In genomic region chr2:218008060-218009040, GRCh38 we compare ENCODE assay signal across 15 cellular contexts. TPM values are rescaled to one million over a fixed set of nuclear protein-coding genes. Genes with fewer than 3 reads are reported as not detected.
DNase-seq lines count a peak whose midpoint lies in the region; ATAC-seq and TF ChIP-seq lines count a peak whose summit lies in the region.
"Had no signal": no experiment of that assay in that cellular context is flagged by ENCODE, and none has a peak within 500 bp of the region (broad histone marks: within the 10 kb centered on the region; RNA-seq: fewer than 3 reads in every experiment).

No MANE protein-coding gene starts in this region.

- H3K36me3 ChIP-seq in breast epithelium (no peaks in the 10 kb centered on the region), mammary epithelial cell (ENCODE audit: insufficient read depth, low read length) (no peaks in the 10 kb centered on the region), uterus (no peaks in the 10 kb centered on the region), sigmoid colon (no peaks in the 10 kb centered on the region)
- H3K36me3 ChIP-seq in CD8-positive, alpha-beta memory T cell (ENCODE audit: insufficient read depth, low read length): no peaks in the 10 kb centered on the region

- no peak overlapping the region for H3K27ac Mint-ChIP-seq in CD8-positive, alpha-beta memory T cell
- H3K27ac Mint-ChIP-seq: activated naive CD8-positive, alpha-beta T cell treated with anti-CD3 and anti-CD28 coated beads, Interleukin-2, amount 10 ng/mL, durations not matched to agents 7 days and 5 days; stimulated activated naive CD8-positive, alpha-beta T cell treated with anti-CD3 and anti-CD28 coated beads, Interleukin-15, amount 100 ng/mL, for 72 hours had no signal

- no TSS peak for BruUV-seq in mammary epithelial cell (replicated peaks; lab: Mats Ljungman, UMichigan)

- peaks cover 31 to 56% of the 10 kb centered on the region in 2 donors for H3K27me3 Mint-ChIP-seq in CD8-positive, alpha-beta memory T cell

- dilution Hi-C loops in mammary epithelial cell (cut with HindIII; ENCODE audit: low sequenced_read_pairs): no loop called here

- TF ChIP-seq POLR2A in breast epithelium (IDR thresholded peaks at IDR 0.05) (no peak), uterus (IDR thresholded peaks at IDR 0.05) (no peak), sigmoid colon (IDR thresholded peaks at IDR 0.05) (no peak)

- no peaks in the 10 kb centered on the region for H4K20me1 ChIP-seq in mammary epithelial cell (ENCODE audit: insufficient read depth, low read length)

- H3K27ac ChIP-seq in breast epithelium (peak overlapping the region; percentile 52 to 62), mammary epithelial cell (ENCODE audit: insufficient read depth, low read depth, low read length) (no peak overlapping the region), uterus (peak overlapping the region; percentile 14 to 29), sigmoid colon (peak overlapping the region in 2 of 4 donors; percentile 17 to 45)
- no peak overlapping the region for H3K27ac ChIP-seq in CD8-positive, alpha-beta memory T cell (ENCODE audit: low read depth, low read length)

- POLR2A ChIA-PET in CD8-positive, alpha-beta memory T cell (lab: Charles Lee): no interaction called here

- peak; percentile 31 for ATAC-seq in SK-N-SH treated with all-trans-retinoic acid at 6 μM for 48 hours
- ATAC-seq: activated CD4-positive, CD25-positive, alpha-beta regulatory T cell treated with anti-CD3 and anti-CD28 coated beads, Interleukin-2, amount 50 U/mL, for 24 hours; stimulated activated naive CD8-positive, alpha-beta T cell treated with anti-CD3 and anti-CD28 coated beads, Interleukin-15, amount 100 ng/mL, for 72 hours had no signal

- H3K4me3 ChIP-seq in breast epithelium: peak overlapping the region in 1 of 3 donors; percentile 63
- H3K4me3 ChIP-seq in mammary epithelial cell (replicated peaks in 1 of 3; ENCODE audit: insufficient read depth in 1 of 3, low read depth in 2 of 3, low read length in 3 of 3): no peak overlapping the region
- no peak overlapping the region for H3K4me3 ChIP-seq in uterus
- no peak overlapping the region for H3K4me3 ChIP-seq in sigmoid colon
- no peak overlapping the region for H3K4me3 ChIP-seq in CD8-positive, alpha-beta memory T cell (ENCODE audit: low read length)

- no peak overlapping the region for H2AFZ ChIP-seq in mammary epithelial cell (ENCODE audit: low read depth, low read length)

- in situ Hi-C loops in mammary epithelial cell (cut with MboI; ENCODE audit: low sequenced_read_pairs in 2 of 2): no loop called here

- CTCF ChIA-PET in mammary epithelial cell (lab: Charles Lee; ENCODE audit: low non-redundant PET): interaction anchor here (0.6 kb wide), 1 partner anchor 122 kb away, joined by 4 read pairs; no protein-coding TSS in a partner anchor
- CTCF ChIA-PET in CD8-positive, alpha-beta memory T cell (lab: Charles Lee): interaction anchor here (0.7 to 1.6 kb wide), 2 partner anchors 10 to 295 kb away, joined by 3 to 4 read pairs; no protein-coding TSS in a partner anchor

- no peak overlapping the region for H3K4me2 ChIP-seq in mammary epithelial cell (ENCODE audit: insufficient read depth, low read depth, low read length)

- H3K9me3 ChIP-seq in breast epithelium: no peaks in the 10 kb centered on the region
- no peaks in the 10 kb centered on the region for H3K9me3 ChIP-seq in mammary epithelial cell (replicated peaks; ENCODE audit: insufficient read depth, low read length)
- no peaks in the 10 kb centered on the region for H3K9me3 ChIP-seq in uterus
- H3K9me3 ChIP-seq in sigmoid colon: no peaks in the 10 kb centered on the region
- no peaks in the 10 kb centered on the region for H3K9me3 ChIP-seq in CD8-positive, alpha-beta memory T cell (ENCODE audit: low read length)

- no peak overlapping the region for H3K9ac ChIP-seq in mammary epithelial cell (ENCODE audit: insufficient read depth, low read length)

- TF ChIP-seq CTCF in breast epithelium (IDR thresholded peaks at IDR 0.05) (no peak), mammary epithelial cell (conservative IDR thresholded peaks at IDR 0.05 in 1 of 2, IDR thresholded peaks at IDR 0.05 in 1 of 2; ENCODE audit: extremely low read depth in 1 of 2, insufficient read depth in 1 of 2, low read depth in 1 of 2, low read length in 2 of 2) (no peak), uterus (IDR thresholded peaks at IDR 0.05) (no peak), sigmoid colon (IDR thresholded peaks at IDR 0.05) (no peak)

- H3K79me2 ChIP-seq in mammary epithelial cell (ENCODE audit: insufficient read depth, low read length): no peaks in the 10 kb centered on the region

- no peaks in the 10 kb centered on the region for H3K27me3 ChIP-seq in breast epithelium
- peaks cover 19% of the 10 kb centered on the region for H3K27me3 ChIP-seq in mammary epithelial cell (ENCODE audit: insufficient read depth, low read length)
- H3K27me3 ChIP-seq in uterus: no peaks in the 10 kb centered on the region
- peaks cover 5 to 40% (median 8%) of the 10 kb centered on the region in 3 donors for H3K27me3 ChIP-seq in sigmoid colon
- H3K27me3 ChIP-seq in CD8-positive, alpha-beta memory T cell (ENCODE audit: insufficient read depth, low read length, poor library complexity, severe bottlenecking): peaks cover 19% of the 10 kb centered on the region

- H3K4me3 Mint-ChIP-seq in CD8-positive, alpha-beta memory T cell: peak overlapping the region in 1 of 7 donors; percentile 50

- DNase-seq in breast epithelium (ENCODE audit: low spot score in 2 of 2) (no peak), mammary epithelial cell (no peak), iPS-NIHi11 (ENCODE audit: low spot score) (peak; percentile 57), uterus (no peak), sigmoid colon (no peak), NCI-H187 (lab: John Stamatoyannopoulos, UW) (no peak)
- no peak for DNase-seq in CD8-positive, alpha-beta memory T cell
- DNase-seq: ACHN; activated naive CD8-positive, alpha-beta T cell treated with anti-CD3 and anti-CD28 coated beads, Interleukin-2, amount 10 ng/mL, durations not matched to agents 7 days and 5 days; NCI-H1105 treated with DMSO at 0.1 percent for 48 hours; NCI-H446; stimulated activated naive CD8-positive, alpha-beta T cell treated with anti-CD3 and anti-CD28 coated beads, Interleukin-15, amount 100 ng/mL, for 72 hours; T-helper 1 cell had no signal

- intact Hi-C loops in breast epithelium (cut with DNase I; ENCODE audit: low total_unique reads): no loop called here
- intact Hi-C loops in mammary epithelial cell (cut with micrococcal nuclease): loop anchor here (2.0 kb wide), 1 partner anchor 22 kb away; no protein-coding TSS in a partner anchor
- intact Hi-C loops in uterus (cut with DNase I; ENCODE audit: low total_unique reads): no loop called here
- intact Hi-C loops in sigmoid colon (cut with DNase I): no loop called here

- 73% methylated on average over 8 of the region's 12 CpGs for WGBS in mammary epithelial cell (ENCODE audit: low coverage, missing lambda C conversion rate)
- 74 to 80% methylated on average over 12 of the region's 12 CpGs for WGBS in sigmoid colon, 2 donors

- peaks cover 0 to 12% (median 5%) of the 10 kb centered on the region in 3 donors for H3K4me1 Mint-ChIP-seq in CD8-positive, alpha-beta memory T cell

- H3K4me1 ChIP-seq in breast epithelium: peaks cover 3 to 19% of the 10 kb centered on the region in 2 donors
- H3K4me1 ChIP-seq in mammary epithelial cell (ENCODE audit: insufficient read depth, low read length): peaks cover 11% of the 10 kb centered on the region
- peaks cover 0 to 30% of the 10 kb centered on the region in 2 donors for H3K4me1 ChIP-seq in uterus
- H3K4me1 ChIP-seq in sigmoid colon: peaks cover 0 to 30% (median 26%) of the 10 kb centered on the region in 4 donors
- peaks cover 5% of the 10 kb centered on the region for H3K4me1 ChIP-seq in CD8-positive, alpha-beta memory T cell (ENCODE audit: insufficient read depth, low read length)

- no peaks in the 10 kb centered on the region for H3K36me3 Mint-ChIP-seq in CD8-positive, alpha-beta memory T cell
- H3K36me3 Mint-ChIP-seq: activated naive CD8-positive, alpha-beta T cell treated with anti-CD3 and anti-CD28 coated beads, Interleukin-2, amount 10 ng/mL, durations not matched to agents 7 days and 5 days had no signal

- no peak for TF ChIP-seq EP300 in sigmoid colon (IDR thresholded peaks at IDR 0.05)

- H3K9me3 Mint-ChIP-seq in CD8-positive, alpha-beta memory T cell: no peaks in the 10 kb centered on the region
- H3K9me3 Mint-ChIP-seq: activated naive CD8-positive, alpha-beta T cell treated with anti-CD3 and anti-CD28 coated beads, Interleukin-2, amount 10 ng/mL, durations not matched to agents 7 days and 5 days; stimulated activated naive CD8-positive, alpha-beta T cell treated with anti-CD3 and anti-CD28 coated beads, Interleukin-15, amount 100 ng/mL, for 72 hours had no signal

TF ChIP-seq in SK-N-SH treated with all-trans-retinoic acid at 6 μM for 48 hours, 23 proteins besides CTCF, POLR2A, EP300 and RAD21 (continues in another document):
- TF ChIP-seq TCF4 (CRISPR knock-in tag; IDR thresholded peaks at IDR 0.05; ENCODE audit: borderline replicate concordance) (no peak), ESRRG (CRISPR knock-in tag; IDR thresholded peaks at IDR 0.05) (no peak), CSRNP3 (CRISPR knock-in tag; IDR thresholded peaks at IDR 0.05) (no peak), OSR1 (CRISPR knock-in tag; IDR thresholded peaks at IDR 0.05) (no peak)

RNA-seq across cellular contexts. Expression of gene TNS1, which starts 5.6 kb away (rescaled TPM):
- total RNA-seq in breast epithelium: 100 to 1,000 TPM; 141 to 577 (median 154) TPM
- 10 to 100 TPM in 1 of 2 donors, under 1 TPM in 1; 0.80 to 20.0 TPM for total RNA-seq in mammary epithelial cell
- 0.46 TPM for polyA plus RNA-seq in mammary epithelial cell
- polyA minus RNA-seq in mammary epithelial cell: 11.9 TPM
- total RNA-seq in uterus: 1,000 to 10,000 TPM in 1 of 4 donors, 100 to 1,000 TPM in 3; 144 to 1,338 (median 313) TPM
- 1,000 to 10,000 TPM in 2 of 4 donors, 100 to 1,000 TPM in 2; 444 to 1,607 (median 968) TPM for total RNA-seq in sigmoid colon
- 10 to 100 TPM in 2 of 3 donors, 1 to 10 TPM in 1; 3.7 to 57.2 (median 13.8) TPM for polyA plus RNA-seq in sigmoid colon
- 1 to 10 TPM; 1.1 to 1.8 TPM for total RNA-seq in CD8-positive, alpha-beta memory T cell
- polyA plus RNA-seq in CD8-positive, alpha-beta memory T cell: not detected

Comparison
In these comparisons a context has a peak if more than half of its experiments do, and no peak if none do; other contexts are left out.
1. H3K27ac ChIP-seq: peak in breast epithelium (2 of 2) and uterus (2 of 2); none in mammary epithelial cell (single experiment) and CD8-positive, alpha-beta memory T cell (single experiment).
2. RNA of gene TNS1, which starts 5.6 kb away (total RNA-seq): 444 to 1,607 TPM in sigmoid colon, 144 to 1,338 TPM in uterus and 141 to 577 TPM in breast epithelium; 0.80 to 20.0 TPM in mammary epithelial cell and 1.1 to 1.8 TPM in CD8-positive, alpha-beta memory T cell; every median in the first group is over 4 times any median in the second.